Comparison of ENCODE assay signal across 1 cellular context in the genomic region with DNA sequence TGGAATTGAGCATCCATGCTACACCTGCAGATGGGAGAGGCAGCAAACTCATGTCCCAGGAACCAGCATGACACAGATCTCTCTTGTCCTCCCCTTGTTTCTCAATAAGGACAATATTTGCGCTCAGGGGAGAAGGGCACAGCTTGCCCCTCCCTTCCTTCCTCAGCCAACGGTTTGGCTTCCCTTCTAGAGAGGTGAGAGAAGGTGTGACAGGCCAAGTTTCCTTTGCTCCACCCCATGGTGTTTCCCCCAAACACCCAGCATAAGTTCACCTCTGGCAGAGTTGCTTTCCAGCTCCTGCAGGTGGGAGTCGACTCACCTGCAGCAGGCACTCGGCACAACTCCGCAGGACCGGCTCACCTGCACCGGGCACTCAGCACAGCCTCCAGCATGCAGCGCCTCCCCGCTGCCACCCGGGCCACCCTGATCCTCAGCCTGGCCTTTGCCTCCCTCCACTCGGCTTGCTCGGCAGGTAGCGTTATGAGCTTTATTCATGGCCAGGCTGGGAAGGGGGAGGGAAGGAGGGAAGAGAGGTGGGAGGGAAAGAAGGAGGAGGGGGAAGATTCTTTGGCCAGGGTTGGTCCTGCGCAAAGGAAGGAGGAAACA.
TF ChIP-seq lines count a peak whose summit lies in the region.

A gene (minus strand): TSS at position 482 of the 606 bp plus-strand sequence. CDS start 26,949 bp downstream, outside the sequence.
A gene with protein sequence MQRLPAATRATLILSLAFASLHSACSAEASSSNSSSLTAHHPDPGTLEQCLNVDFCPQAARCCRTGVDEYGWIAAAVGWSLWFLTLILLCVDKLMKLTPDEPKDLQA (plus strand): TSS at position 280 of the 606 bp plus-strand sequence. CDS start 111 bp downstream, at position 391.

TF ChIP-seq in H1, 55 proteins besides CTCF, POLR2A, EP300 and RAD21:
- peak; percentile 62; the same call in 1 of the 2 replicates for TF ChIP-seq TBP (IDR thresholded peaks at IDR 0.05; ENCODE audit: low read depth, low read length)
- TF ChIP-seq RBBP5 (IDR thresholded peaks at IDR 0.05; ENCODE audit: borderline replicate concordance, low read depth, low read length): no peak
- TF ChIP-seq HDAC2 (IDR thresholded peaks at IDR 0.05; ENCODE audit: borderline replicate concordance in 1 of 2, low read depth in 2 of 2, low read length in 2 of 2): peak in 1 of 2 experiments; percentile 61; a peak in 1 of 4 replicates
- no peak for TF ChIP-seq SAP30 (IDR thresholded peaks at IDR 0.05; ENCODE audit: insufficient read depth, insufficient replicate concordance, low read length)
- TF ChIP-seq RXRA (IDR thresholded peaks at IDR 0.05; ENCODE audit: insufficient read depth, low read depth, low read length): no peak
- TF ChIP-seq SUZ12 (IDR thresholded peaks at IDR 0.05; ENCODE audit: low read length): no peak
- no peak for TF ChIP-seq JUND (IDR thresholded peaks at IDR 0.05; ENCODE audit: low read length)
- TF ChIP-seq, protein P1, sequence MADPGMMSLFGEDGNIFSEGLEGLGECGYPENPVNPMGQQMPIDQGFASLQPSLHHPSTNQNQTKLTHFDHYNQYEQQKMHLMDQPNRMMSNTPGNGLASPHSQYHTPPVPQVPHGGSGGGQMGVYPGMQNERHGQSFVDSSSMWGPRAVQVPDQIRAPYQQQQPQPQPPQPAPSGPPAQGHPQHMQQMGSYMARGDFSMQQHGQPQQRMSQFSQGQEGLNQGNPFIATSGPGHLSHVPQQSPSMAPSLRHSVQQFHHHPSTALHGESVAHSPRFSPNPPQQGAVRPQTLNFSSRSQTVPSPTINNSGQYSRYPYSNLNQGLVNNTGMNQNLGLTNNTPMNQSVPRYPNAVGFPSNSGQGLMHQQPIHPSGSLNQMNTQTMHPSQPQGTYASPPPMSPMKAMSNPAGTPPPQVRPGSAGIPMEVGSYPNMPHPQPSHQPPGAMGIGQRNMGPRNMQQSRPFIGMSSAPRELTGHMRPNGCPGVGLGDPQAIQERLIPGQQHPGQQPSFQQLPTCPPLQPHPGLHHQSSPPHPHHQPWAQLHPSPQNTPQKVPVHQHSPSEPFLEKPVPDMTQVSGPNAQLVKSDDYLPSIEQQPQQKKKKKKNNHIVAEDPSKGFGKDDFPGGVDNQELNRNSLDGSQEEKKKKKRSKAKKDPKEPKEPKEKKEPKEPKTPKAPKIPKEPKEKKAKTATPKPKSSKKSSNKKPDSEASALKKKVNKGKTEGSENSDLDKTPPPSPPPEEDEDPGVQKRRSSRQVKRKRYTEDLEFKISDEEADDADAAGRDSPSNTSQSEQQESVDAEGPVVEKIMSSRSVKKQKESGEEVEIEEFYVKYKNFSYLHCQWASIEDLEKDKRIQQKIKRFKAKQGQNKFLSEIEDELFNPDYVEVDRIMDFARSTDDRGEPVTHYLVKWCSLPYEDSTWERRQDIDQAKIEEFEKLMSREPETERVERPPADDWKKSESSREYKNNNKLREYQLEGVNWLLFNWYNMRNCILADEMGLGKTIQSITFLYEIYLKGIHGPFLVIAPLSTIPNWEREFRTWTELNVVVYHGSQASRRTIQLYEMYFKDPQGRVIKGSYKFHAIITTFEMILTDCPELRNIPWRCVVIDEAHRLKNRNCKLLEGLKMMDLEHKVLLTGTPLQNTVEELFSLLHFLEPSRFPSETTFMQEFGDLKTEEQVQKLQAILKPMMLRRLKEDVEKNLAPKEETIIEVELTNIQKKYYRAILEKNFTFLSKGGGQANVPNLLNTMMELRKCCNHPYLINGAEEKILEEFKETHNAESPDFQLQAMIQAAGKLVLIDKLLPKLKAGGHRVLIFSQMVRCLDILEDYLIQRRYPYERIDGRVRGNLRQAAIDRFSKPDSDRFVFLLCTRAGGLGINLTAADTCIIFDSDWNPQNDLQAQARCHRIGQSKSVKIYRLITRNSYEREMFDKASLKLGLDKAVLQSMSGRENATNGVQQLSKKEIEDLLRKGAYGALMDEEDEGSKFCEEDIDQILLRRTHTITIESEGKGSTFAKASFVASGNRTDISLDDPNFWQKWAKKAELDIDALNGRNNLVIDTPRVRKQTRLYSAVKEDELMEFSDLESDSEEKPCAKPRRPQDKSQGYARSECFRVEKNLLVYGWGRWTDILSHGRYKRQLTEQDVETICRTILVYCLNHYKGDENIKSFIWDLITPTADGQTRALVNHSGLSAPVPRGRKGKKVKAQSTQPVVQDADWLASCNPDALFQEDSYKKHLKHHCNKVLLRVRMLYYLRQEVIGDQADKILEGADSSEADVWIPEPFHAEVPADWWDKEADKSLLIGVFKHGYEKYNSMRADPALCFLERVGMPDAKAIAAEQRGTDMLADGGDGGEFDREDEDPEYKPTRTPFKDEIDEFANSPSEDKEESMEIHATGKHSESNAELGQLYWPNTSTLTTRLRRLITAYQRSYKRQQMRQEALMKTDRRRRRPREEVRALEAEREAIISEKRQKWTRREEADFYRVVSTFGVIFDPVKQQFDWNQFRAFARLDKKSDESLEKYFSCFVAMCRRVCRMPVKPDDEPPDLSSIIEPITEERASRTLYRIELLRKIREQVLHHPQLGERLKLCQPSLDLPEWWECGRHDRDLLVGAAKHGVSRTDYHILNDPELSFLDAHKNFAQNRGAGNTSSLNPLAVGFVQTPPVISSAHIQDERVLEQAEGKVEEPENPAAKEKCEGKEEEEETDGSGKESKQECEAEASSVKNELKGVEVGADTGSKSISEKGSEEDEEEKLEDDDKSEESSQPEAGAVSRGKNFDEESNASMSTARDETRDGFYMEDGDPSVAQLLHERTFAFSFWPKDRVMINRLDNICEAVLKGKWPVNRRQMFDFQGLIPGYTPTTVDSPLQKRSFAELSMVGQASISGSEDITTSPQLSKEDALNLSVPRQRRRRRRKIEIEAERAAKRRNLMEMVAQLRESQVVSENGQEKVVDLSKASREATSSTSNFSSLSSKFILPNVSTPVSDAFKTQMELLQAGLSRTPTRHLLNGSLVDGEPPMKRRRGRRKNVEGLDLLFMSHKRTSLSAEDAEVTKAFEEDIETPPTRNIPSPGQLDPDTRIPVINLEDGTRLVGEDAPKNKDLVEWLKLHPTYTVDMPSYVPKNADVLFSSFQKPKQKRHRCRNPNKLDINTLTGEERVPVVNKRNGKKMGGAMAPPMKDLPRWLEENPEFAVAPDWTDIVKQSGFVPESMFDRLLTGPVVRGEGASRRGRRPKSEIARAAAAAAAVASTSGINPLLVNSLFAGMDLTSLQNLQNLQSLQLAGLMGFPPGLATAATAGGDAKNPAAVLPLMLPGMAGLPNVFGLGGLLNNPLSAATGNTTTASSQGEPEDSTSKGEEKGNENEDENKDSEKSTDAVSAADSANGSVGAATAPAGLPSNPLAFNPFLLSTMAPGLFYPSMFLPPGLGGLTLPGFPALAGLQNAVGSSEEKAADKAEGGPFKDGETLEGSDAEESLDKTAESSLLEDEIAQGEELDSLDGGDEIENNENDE (IDR thresholded peaks at IDR 0.05; ENCODE audit: insufficient replicate concordance, low read length): no peak
- TF ChIP-seq, protein P2, sequence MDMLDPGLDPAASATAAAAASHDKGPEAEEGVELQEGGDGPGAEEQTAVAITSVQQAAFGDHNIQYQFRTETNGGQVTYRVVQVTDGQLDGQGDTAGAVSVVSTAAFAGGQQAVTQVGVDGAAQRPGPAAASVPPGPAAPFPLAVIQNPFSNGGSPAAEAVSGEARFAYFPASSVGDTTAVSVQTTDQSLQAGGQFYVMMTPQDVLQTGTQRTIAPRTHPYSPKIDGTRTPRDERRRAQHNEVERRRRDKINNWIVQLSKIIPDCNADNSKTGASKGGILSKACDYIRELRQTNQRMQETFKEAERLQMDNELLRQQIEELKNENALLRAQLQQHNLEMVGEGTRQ (IDR thresholded peaks at IDR 0.05; ENCODE audit: low read length): no peak
- TF ChIP-seq, protein P3, sequence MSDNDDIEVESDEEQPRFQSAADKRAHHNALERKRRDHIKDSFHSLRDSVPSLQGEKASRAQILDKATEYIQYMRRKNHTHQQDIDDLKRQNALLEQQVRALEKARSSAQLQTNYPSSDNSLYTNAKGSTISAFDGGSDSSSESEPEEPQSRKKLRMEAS (IDR thresholded peaks at IDR 0.05): peak; percentile 68
- TF ChIP-seq EZH2 (IDR thresholded peaks at IDR 0.05; ENCODE audit: low read depth, low read length, severe bottlenecking): no peak
- TF ChIP-seq SRF (IDR thresholded peaks at IDR 0.05; ENCODE audit: low read depth, low read length): no peak
- TF ChIP-seq KDM1A (IDR thresholded peaks at IDR 0.05; ENCODE audit: borderline replicate concordance, low read length): peak; percentile 67; the same call in 1 of the 2 replicates
- TF ChIP-seq NANOG (IDR thresholded peaks at IDR 0.05; ENCODE audit: insufficient read depth, low read depth, low read length, poor library complexity, severe bottlenecking): no peak
- no peak for TF ChIP-seq MAFK (IDR thresholded peaks at IDR 0.05; ENCODE audit: low read depth, low read length)
- TF ChIP-seq SP1 (IDR thresholded peaks at IDR 0.05; ENCODE audit: low read depth, low read length): no peak
- no peak for TF ChIP-seq NRF1 (IDR thresholded peaks at IDR 0.05; ENCODE audit: low read depth, low read length)
- no peak for TF ChIP-seq SIRT6 (IDR thresholded peaks at IDR 0.05; ENCODE audit: low read length)
- TF ChIP-seq ASH2L (IDR thresholded peaks at IDR 0.05; ENCODE audit: low read length): peak; percentile 56
- TF ChIP-seq YY1 (IDR thresholded peaks at IDR 0.05; ENCODE audit: low read depth, low read length): no peak
- peak; percentile 19 for TF ChIP-seq CTBP2 (IDR thresholded peaks at IDR 0.05; ENCODE audit: borderline replicate concordance, insufficient read depth, insufficient read length, low read length)
- TF ChIP-seq ZNF274 (IDR thresholded peaks at IDR 0.05; ENCODE audit: borderline replicate concordance, extremely low read depth, low read length): no peak
- 0 out of 2 replicates have a peak, but pooled peaks have one; percentile 9 for TF ChIP-seq POU5F1 (IDR thresholded peaks at IDR 0.05; ENCODE audit: low read depth, low read length)
- no peak for TF ChIP-seq SP2 (IDR thresholded peaks at IDR 0.05; ENCODE audit: low read length)
- no peak for TF ChIP-seq RNF2 (IDR thresholded peaks at IDR 0.05; ENCODE audit: borderline replicate concordance, low read depth, low read length, missing control alignments, poor library complexity, severe bottlenecking)
- TF ChIP-seq KDM4A (IDR thresholded peaks at IDR 0.05; ENCODE audit: low read depth, low read length, severe bottlenecking): no peak
- TF ChIP-seq POLR2AphosphoS5 (IDR thresholded peaks at IDR 0.05; ENCODE audit: low read depth, low read length): no peak
- 0 out of 2 replicates have a peak, but pooled peaks have one; percentile 27 for TF ChIP-seq TCF12 (IDR thresholded peaks at IDR 0.05; ENCODE audit: low read depth, low read length)
- TF ChIP-seq BCL11A (IDR thresholded peaks at IDR 0.05; ENCODE audit: low read depth in 2 of 2, low read length in 2 of 2): no peak
- no peak for TF ChIP-seq CHD1 (IDR thresholded peaks at IDR 0.05; ENCODE audit: low read depth, low read length)
- TF ChIP-seq, protein P4, sequence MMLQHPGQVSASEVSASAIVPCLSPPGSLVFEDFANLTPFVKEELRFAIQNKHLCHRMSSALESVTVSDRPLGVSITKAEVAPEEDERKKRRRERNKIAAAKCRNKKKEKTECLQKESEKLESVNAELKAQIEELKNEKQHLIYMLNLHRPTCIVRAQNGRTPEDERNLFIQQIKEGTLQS (IDR thresholded peaks at IDR 0.05; ENCODE audit: insufficient read depth, low read depth, low read length): no peak
- no peak for TF ChIP-seq PHF8 (conservative IDR thresholded peaks at IDR 0.05; ENCODE audit: low read depth, low read length)
